8 cellular contexts compared by ENCODE assay signal in the genomic region with DNA sequence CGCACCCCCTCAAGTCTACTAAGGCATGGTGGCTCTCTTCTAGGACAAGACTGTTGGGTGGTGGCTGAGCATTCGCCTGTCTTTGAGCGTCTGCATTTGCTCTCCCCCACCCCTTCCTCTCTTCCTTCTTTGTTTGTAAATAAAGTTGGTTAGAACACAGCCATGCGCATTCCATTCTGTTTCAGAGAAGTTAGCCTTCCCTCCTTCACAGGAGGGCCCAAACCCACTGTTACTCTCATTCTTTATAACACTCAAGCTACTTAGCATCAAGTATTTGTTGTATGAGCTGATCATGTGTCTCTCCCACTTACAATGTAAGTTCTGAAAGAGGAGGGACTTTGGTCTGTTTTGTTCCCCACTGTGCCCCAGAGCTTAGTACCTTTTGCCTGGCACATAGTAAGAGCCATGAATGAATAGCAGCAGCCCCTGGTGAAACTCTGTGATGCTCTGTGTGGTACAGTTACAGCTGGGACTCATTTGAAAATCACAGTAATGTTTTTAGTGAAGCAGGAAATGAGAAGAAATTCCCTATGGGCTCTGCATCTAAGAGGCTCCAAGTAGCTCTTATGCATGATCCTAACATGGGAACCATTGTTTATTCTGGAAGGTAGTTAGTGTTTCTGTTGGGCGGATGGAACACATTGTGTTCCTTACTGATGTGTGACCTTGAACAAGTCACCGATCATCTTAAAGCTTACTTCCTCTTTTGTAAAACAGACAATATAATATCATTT. TPM values are rescaled to one million over a fixed set of nuclear protein-coding genes. Genes with fewer than 3 reads are reported as not detected.
DNase-seq lines count a peak whose midpoint lies in the region; ATAC-seq and TF ChIP-seq lines count a peak whose summit lies in the region.

No MANE protein-coding gene starts in this region.

- H3K9me3 ChIP-seq in stomach (no peaks in the 10 kb centered on the region), SK-N-SH (no peaks in the 10 kb centered on the region)

- H3K36me3 Mint-ChIP-seq in endothelial cell (ENCODE audit: low read depth, unreplicated experiment), result no peaks in the 10 kb centered on the region

- POLR2A ChIA-PET in SK-N-SH (lab: Yijun Ruan, JAX), result interaction anchor here (1.3 kb wide), 1 partner anchor 151 kb away, joined by 3 read pairs; no protein-coding TSS in a partner anchor

- peaks cover 33% of the 10 kb centered on the region for H3K4me1 Mint-ChIP-seq in endothelial cell (ENCODE audit: unreplicated experiment)

- no peak overlapping the region for H3K9ac ChIP-seq in SK-N-SH

- H3K36me3 ChIP-seq in stomach (no peaks in the 10 kb centered on the region), SK-N-SH (replicated peaks in 1 of 2; ENCODE audit: control insufficient read depth in 1 of 2, insufficient read depth in 2 of 2, low read length in 1 of 2) (no peaks in the 10 kb centered on the region)

- intact Hi-C loops in stomach (cut with DNase I; ENCODE audit: low total_unique reads), result no loop called here

- WGBS in stomach, 5 donors, result 73 to 79% (median 73%) methylated on average over 6 of the region's 6 CpGs
- WGBS in SK-N-SH (ENCODE audit: low lambda C conversion rate), result 94% methylated on average over 6 of the region's 6 CpGs

- H3K27me3 ChIP-seq in stomach (no peaks in the 10 kb centered on the region), SK-N-SH (ENCODE audit: insufficient read depth) (no peaks in the 10 kb centered on the region)

- no peaks in the 10 kb centered on the region for H4K20me1 ChIP-seq in SK-N-SH (ENCODE audit: insufficient read depth)

- CTCF ChIA-PET in SK-N-SH (lab: Yijun Ruan, JAX), result interaction anchor here (0.6 to 3.8 kb wide), 7 partner anchors 10 to 417 kb away, joined by 3 to 24 read pairs (median 3); no protein-coding TSS in a partner anchor

- TF ChIP-seq POLR2A in stomach (IDR thresholded peaks at IDR 0.05), result no peak

- peaks cover 7% of the 10 kb centered on the region; the same call in 1 of the 2 replicates for H3K79me2 ChIP-seq in SK-N-SH (ENCODE audit: insufficient read depth)

- H3K27ac Mint-ChIP-seq in endothelial cell (ENCODE audit: unreplicated experiment), result no peak overlapping the region

- H3K27ac ChIP-seq in stomach (peak overlapping the region in 4 of 5 donors; percentile 8 to 58 (median 38)), SK-N-SH (ENCODE audit: low read depth in 2 of 2, low read length in 1 of 2) (peak overlapping the region in 1 of 2 experiments; percentile 62; a peak in 2 of 4 replicates)

- H3K27me3 Mint-ChIP-seq in endothelial cell (ENCODE audit: unreplicated experiment), result peaks cover 4% of the 10 kb centered on the region

- no peak for TF ChIP-seq EP300 in stomach (IDR thresholded peaks at IDR 0.05)
- no peak for TF ChIP-seq EP300 in SK-N-SH (IDR thresholded peaks at IDR 0.05; ENCODE audit: borderline replicate concordance in 1 of 2, low read depth in 1 of 2, low read length in 1 of 2)

- TF ChIP-seq CTCF in AG10803 (conservative IDR thresholded peaks at IDR 0.05; ENCODE audit: low read length) (no peak), endothelial cell (IDR thresholded peaks at IDR 0.05; ENCODE audit: unreplicated experiment) (no peak), stomach (IDR thresholded peaks at IDR 0.05) (no peak), SK-N-SH (IDR thresholded peaks at IDR 0.05) (no peak)

- no peaks in the 10 kb centered on the region for H3K9me3 Mint-ChIP-seq in endothelial cell (ENCODE audit: unreplicated experiment)

- no peaks in the 10 kb centered on the region for H3F3A ChIP-seq in SK-N-SH (replicated peaks; ENCODE audit: insufficient read depth)

- DNase-seq in AG10803 (ENCODE audit: low read depth) (peak; percentile 59), endothelial cell (ENCODE audit: low spot score) (no peak), stomach (no peak), middle frontal gyrus (ENCODE audit: extremely low spot score, low spot score) (no peak), SK-N-SH (no peak)
- DNase-seq in stimulated activated CD8-positive, alpha-beta memory T cell treated with anti-CD3 and anti-CD28 coated beads, Interleukin-4, amount 100 ng/mL, for 48 hours, result no peak

- H3K4me3 ChIP-seq in AG10803 (ENCODE audit: low read length) (no peak overlapping the region), stomach (no peak overlapping the region), SK-N-SH (ENCODE audit: low read depth in 2 of 2, low read length in 1 of 2) (no peak overlapping the region)

- H2AFZ ChIP-seq in SK-N-SH (ENCODE audit: low read depth), result no peak overlapping the region

- no peaks in the 10 kb centered on the region for H3K9me2 ChIP-seq in SK-N-SH

- peak overlapping the region; percentile 66 for H3K4me3 Mint-ChIP-seq in endothelial cell (ENCODE audit: unreplicated experiment)

- no peak overlapping the region for H3K4me2 ChIP-seq in SK-N-SH

- no peak for TF ChIP-seq RAD21 in SK-N-SH (IDR thresholded peaks at IDR 0.05; ENCODE audit: low read length)

- H3K4me1 ChIP-seq in stomach (peaks cover 38 to 61% (median 51%) of the 10 kb centered on the region in 4 donors), SK-N-SH (ENCODE audit: control insufficient read depth in 1 of 2, insufficient read depth in 2 of 2, low read depth in 1 of 2, low read length in 1 of 2) (peaks cover 5 to 40% of the 10 kb centered on the region in 2 experiments; a peak in 1 of 4 replicates)

- ATAC-seq in GM19463 (IDR thresholded peaks at IDR 0.05; ENCODE audit: unreplicated experiment), result peak; percentile 56
- peak; percentile 48 for ATAC-seq in HG03521 (IDR thresholded peaks at IDR 0.05; ENCODE audit: unreplicated experiment)

TF ChIP-seq in SK-N-SH, 30 proteins besides CTCF, POLR2A, EP300 and RAD21 (continues in another document):
- TF ChIP-seq EZH2phosphoT487 (IDR thresholded peaks at IDR 0.05; ENCODE audit: borderline replicate concordance, low read depth), result no peak
- TF ChIP-seq GATA2 (CRISPR knock-in tag; IDR thresholded peaks at IDR 0.05), result no peak
- no peak for TF ChIP-seq USF2 (IDR thresholded peaks at IDR 0.05; ENCODE audit: borderline replicate concordance, low read depth, low read length)
- no peak for TF ChIP-seq FOXM1 (IDR thresholded peaks at IDR 0.05; ENCODE audit: low read depth)
- no peak for TF ChIP-seq RXRA (IDR thresholded peaks at IDR 0.05; ENCODE audit: borderline replicate concordance, low read depth)
- TF ChIP-seq RCOR1 (IDR thresholded peaks at IDR 0.05; ENCODE audit: low read length), result no peak
- TF ChIP-seq, protein P1, sequence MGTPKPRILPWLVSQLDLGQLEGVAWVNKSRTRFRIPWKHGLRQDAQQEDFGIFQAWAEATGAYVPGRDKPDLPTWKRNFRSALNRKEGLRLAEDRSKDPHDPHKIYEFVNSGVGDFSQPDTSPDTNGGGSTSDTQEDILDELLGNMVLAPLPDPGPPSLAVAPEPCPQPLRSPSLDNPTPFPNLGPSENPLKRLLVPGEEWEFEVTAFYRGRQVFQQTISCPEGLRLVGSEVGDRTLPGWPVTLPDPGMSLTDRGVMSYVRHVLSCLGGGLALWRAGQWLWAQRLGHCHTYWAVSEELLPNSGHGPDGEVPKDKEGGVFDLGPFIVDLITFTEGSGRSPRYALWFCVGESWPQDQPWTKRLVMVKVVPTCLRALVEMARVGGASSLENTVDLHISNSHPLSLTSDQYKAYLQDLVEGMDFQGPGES (IDR thresholded peaks at IDR 0.05; ENCODE audit: low read depth, low read length), result no peak
- TF ChIP-seq TCF12 (IDR thresholded peaks at IDR 0.05), result no peak
- TF ChIP-seq CHD2 (IDR thresholded peaks at IDR 0.05; ENCODE audit: low read length, partially characterized antibody), result no peak
- no peak for TF ChIP-seq MAX (IDR thresholded peaks at IDR 0.05; ENCODE audit: low read depth)
- TF ChIP-seq TAF1 (IDR thresholded peaks at IDR 0.05; ENCODE audit: borderline replicate concordance, low read depth, low read length), result no peak
- TF ChIP-seq SIN3A (IDR thresholded peaks at IDR 0.05; ENCODE audit: borderline replicate concordance, low read depth, low read length), result no peak
- no peak for TF ChIP-seq RFX5 (IDR thresholded peaks at IDR 0.05; ENCODE audit: low read length)
- TF ChIP-seq USF1 (IDR thresholded peaks at IDR 0.05; ENCODE audit: borderline replicate concordance, low read depth), result no peak
- TF ChIP-seq FOSL2 (IDR thresholded peaks at IDR 0.05; ENCODE audit: borderline replicate concordance, low read depth), result no peak

RNA-seq across cellular contexts. Expression of gene MGAT5, which starts 7.7 kb away (rescaled TPM):
- total RNA-seq in endothelial cell (ENCODE audit: unreplicated experiment), result 124 TPM
- total RNA-seq in stomach, result 100 to 1,000 TPM in 1 of 5 donors, 10 to 100 TPM in 4; 35.0 to 125 (median 75.8) TPM
- polyA plus RNA-seq in stomach, result 1 to 10 TPM; 3.9 to 5.4 (median 4.4) TPM
- 18.2 and 20.6 TPM in 2 replicates for polyA plus RNA-seq in SK-N-SH (2012; rRNA removed)
- 18.2 and 21.6 TPM in 2 replicates for polyA plus RNA-seq in SK-N-SH (2012; cell fraction: cytosol; rRNA removed)
- 10.5 and 14.6 TPM in 2 replicates for polyA plus RNA-seq in SK-N-SH (2012; cell fraction: nucleus; rRNA removed)
